ENCODE assay signal across 8 cellular contexts in genomic region chr20:6765469-6766058, GRCh38. TPM values are rescaled to one million over a fixed set of nuclear protein-coding genes. Genes with fewer than 3 reads are reported as not detected.
DNase-seq lines count a peak whose midpoint lies in the region; TF ChIP-seq lines count a peak whose summit lies in the region.

No MANE protein-coding gene starts in this region.

- peaks cover 54% of the 10 kb centered on the region for H3K27me3 Mint-ChIP-seq in brain

- H3K9me3 Mint-ChIP-seq in brain = peaks cover 0 to 5% (median 0%) of the 10 kb centered on the region in 5 experiments

- H3K4me3 ChIP-seq in AG10803 (ENCODE audit: low read length) = no peak overlapping the region
- H3K4me3 ChIP-seq in H7 (ENCODE audit: insufficient read depth, low read depth, low read length) = no peak overlapping the region
- no peak overlapping the region for H3K4me3 ChIP-seq in MG63

- peak; percentile 64 for TF ChIP-seq CTCF in AG10803 (conservative IDR thresholded peaks at IDR 0.05; ENCODE audit: low read length)
- peak; percentile 80 to 85 for TF ChIP-seq CTCF in brain (conservative IDR thresholded peaks at IDR 0.05)

- no peaks in the 10 kb centered on the region for H3K36me3 Mint-ChIP-seq in brain

- peaks cover 36% of the 10 kb centered on the region for H3K27me3 ChIP-seq in H7 (ENCODE audit: control insufficient read depth, insufficient read depth, low read length)
- H3K27me3 ChIP-seq in MG63 = peaks cover 9% of the 10 kb centered on the region; the same call in 1 of the 2 replicates

- DNase-seq in AG10803 (ENCODE audit: low read depth) (peak; percentile 71), H7 (peak; percentile 22), NCI-H345 (lab: John Stamatoyannopoulos, UW) (peak; percentile 67), lung microvascular endothelial cell (ENCODE audit: low read depth in 2 of 2) (peak; percentile 73 to 77), MG63 (no peak)
- DNase-seq in activated naive CD4-positive, alpha-beta T cell treated with anti-CD3 and anti-CD28 coated beads, Interleukin-2, amount 50 U/mL, for 16 hours = no peak
- no peak for DNase-seq in activated naive CD4-positive, alpha-beta T cell (lab: John Stamatoyannopoulos, UW)

- H3K4me3 Mint-ChIP-seq in brain = peak overlapping the region; percentile 41 to 81 (median 69)

- H3K36me3 ChIP-seq in H7 (replicated peaks; ENCODE audit: control insufficient read depth, insufficient read depth, low read length) (no peaks in the 10 kb centered on the region), MG63 (no peaks in the 10 kb centered on the region)

- peak overlapping the region in 1 of 5 experiments; percentile 16 for H3K27ac Mint-ChIP-seq in brain

- peaks cover 23% of the 10 kb centered on the region for H3K4me1 Mint-ChIP-seq in brain

- H3K9me3 ChIP-seq in MG63 = no peaks in the 10 kb centered on the region

RNA-seq across cellular contexts. Expression of gene BMP2, which starts 1.9 kb away (rescaled TPM):
- 5.9 and 13.0 TPM in 2 replicates for total RNA-seq in H7 (2014; rRNA removed; shearing (Covaris generic))
- 4.4 TPM for polyA plus RNA-seq in brain (ENCODE audit: insufficient read depth, low read depth, low replicate concordance)
- total RNA-seq in lung microvascular endothelial cell = 8.7 and 14.5 TPM in 2 replicates
- 0.03 and 0.10 TPM in 2 replicates for total RNA-seq in MG63 (2014; rRNA removed; shearing (Covaris generic); ENCODE audit: low replicate concordance)

Comparison
In these comparisons a context has a peak if more than half of its experiments do, and no peak if none do; other contexts are left out.
1. DNase-seq: peak in AG10803 (single experiment), H7 (single experiment), NCI-H345 (single experiment) and lung microvascular endothelial cell (2 of 2); none in activated naive CD4-positive, alpha-beta T cell treated with anti-CD3 and anti-CD28 coated beads, Interleukin-2, amount 50 U/mL, for 16 hours (single experiment), MG63 (single experiment) and activated naive CD4-positive, alpha-beta T cell (0 of 4).